1 cellular context compared by ENCODE assay signal in the genomic region with DNA sequence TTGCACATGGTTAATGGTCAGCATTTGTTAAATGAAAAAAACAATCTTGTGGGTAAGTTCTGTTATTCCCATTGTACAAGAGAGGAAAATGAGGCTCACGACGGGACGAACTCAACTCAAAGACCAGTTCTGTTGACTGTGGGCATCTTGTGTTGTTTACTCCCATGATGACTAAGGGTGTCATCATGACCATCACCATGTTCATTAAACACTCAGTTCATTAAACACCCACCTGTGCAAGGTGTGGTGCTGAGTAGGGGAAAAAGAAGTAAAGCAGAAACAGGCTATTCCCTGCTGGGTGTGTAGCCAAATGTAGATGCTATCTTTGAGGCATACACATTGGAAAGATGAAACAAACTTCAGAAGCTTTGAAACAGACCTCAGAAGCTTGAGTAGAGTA.
TF ChIP-seq lines count a peak whose summit lies in the region.

No MANE protein-coding gene starts in this region.

TF ChIP-seq in GM23338, 12 proteins besides CTCF, POLR2A, EP300 and RAD21 (continued from another document):
- TF ChIP-seq, protein P1, sequence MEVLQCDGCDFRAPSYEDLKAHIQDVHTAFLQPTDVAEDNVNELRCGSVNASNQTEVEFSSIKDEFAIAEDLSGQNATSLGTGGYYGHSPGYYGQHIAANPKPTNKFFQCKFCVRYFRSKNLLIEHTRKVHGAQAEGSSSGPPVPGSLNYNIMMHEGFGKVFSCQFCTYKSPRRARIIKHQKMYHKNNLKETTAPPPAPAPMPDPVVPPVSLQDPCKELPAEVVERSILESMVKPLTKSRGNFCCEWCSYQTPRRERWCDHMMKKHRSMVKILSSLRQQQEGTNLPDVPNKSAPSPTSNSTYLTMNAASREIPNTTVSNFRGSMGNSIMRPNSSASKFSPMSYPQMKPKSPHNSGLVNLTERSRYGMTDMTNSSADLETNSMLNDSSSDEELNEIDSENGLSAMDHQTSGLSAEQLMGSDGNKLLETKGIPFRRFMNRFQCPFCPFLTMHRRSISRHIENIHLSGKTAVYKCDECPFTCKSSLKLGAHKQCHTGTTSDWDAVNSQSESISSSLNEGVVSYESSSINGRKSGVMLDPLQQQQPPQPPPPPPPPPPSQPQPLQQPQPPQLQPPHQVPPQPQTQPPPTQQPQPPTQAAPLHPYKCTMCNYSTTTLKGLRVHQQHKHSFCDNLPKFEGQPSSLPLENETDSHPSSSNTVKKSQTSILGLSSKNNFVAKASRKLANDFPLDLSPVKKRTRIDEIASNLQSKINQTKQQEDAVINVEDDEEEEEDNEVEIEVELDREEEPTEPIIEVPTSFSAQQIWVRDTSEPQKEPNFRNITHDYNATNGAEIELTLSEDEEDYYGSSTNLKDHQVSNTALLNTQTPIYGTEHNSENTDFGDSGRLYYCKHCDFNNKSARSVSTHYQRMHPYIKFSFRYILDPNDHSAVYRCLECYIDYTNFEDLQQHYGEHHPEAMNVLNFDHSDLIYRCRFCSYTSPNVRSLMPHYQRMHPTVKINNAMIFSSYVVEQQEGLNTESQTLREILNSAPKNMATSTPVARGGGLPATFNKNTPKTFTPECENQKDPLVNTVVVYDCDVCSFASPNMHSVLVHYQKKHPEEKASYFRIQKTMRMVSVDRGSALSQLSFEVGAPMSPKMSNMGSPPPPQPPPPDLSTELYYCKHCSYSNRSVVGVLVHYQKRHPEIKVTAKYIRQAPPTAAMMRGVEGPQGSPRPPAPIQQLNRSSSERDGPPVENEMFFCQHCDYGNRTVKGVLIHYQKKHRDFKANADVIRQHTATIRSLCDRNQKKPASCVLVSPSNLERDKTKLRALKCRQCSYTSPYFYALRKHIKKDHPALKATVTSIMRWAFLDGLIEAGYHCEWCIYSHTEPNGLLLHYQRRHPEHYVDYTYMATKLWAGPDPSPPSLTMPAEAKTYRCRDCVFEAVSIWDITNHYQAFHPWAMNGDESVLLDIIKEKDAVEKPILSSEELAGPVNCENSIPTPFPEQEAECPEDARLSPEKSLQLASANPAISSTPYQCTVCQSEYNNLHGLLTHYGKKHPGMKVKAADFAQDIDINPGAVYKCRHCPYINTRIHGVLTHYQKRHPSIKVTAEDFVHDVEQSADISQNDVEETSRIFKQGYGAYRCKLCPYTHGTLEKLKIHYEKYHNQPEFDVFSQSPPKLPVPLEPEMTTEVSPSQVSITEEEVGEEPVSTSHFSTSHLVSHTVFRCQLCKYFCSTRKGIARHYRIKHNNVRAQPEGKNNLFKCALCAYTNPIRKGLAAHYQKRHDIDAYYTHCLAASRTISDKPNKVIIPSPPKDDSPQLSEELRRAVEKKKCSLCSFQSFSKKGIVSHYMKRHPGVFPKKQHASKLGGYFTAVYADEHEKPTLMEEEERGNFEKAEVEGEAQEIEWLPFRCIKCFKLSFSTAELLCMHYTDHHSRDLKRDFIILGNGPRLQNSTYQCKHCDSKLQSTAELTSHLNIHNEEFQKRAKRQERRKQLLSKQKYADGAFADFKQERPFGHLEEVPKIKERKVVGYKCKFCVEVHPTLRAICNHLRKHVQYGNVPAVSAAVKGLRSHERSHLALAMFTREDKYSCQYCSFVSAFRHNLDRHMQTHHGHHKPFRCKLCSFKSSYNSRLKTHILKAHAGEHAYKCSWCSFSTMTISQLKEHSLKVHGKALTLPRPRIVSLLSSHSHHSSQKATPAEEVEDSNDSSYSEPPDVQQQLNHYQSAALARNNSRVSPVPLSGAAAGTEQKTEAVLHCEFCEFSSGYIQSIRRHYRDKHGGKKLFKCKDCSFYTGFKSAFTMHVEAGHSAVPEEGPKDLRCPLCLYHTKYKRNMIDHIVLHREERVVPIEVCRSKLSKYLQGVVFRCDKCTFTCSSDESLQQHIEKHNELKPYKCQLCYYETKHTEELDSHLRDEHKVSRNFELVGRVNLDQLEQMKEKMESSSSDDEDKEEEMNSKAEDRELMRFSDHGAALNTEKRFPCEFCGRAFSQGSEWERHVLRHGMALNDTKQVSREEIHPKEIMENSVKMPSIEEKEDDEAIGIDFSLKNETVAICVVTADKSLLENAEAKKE (CRISPR knock-in tag; IDR thresholded peaks at IDR 0.05) = no peak
- TF ChIP-seq JUNB (IDR thresholded peaks at IDR 0.05; ENCODE audit: unreplicated experiment) = no peak
- no peak for TF ChIP-seq STAT1 (IDR thresholded peaks at IDR 0.05; ENCODE audit: unreplicated experiment)
- TF ChIP-seq, protein P2, sequence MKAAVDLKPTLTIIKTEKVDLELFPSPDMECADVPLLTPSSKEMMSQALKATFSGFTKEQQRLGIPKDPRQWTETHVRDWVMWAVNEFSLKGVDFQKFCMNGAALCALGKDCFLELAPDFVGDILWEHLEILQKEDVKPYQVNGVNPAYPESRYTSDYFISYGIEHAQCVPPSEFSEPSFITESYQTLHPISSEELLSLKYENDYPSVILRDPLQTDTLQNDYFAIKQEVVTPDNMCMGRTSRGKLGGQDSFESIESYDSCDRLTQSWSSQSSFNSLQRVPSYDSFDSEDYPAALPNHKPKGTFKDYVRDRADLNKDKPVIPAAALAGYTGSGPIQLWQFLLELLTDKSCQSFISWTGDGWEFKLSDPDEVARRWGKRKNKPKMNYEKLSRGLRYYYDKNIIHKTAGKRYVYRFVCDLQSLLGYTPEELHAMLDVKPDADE (IDR thresholded peaks at IDR 0.05) = no peak
- TF ChIP-seq EZH2phosphoT487 (IDR thresholded peaks at IDR 0.05; ENCODE audit: unreplicated experiment) = no peak
- TF ChIP-seq, protein P3, sequence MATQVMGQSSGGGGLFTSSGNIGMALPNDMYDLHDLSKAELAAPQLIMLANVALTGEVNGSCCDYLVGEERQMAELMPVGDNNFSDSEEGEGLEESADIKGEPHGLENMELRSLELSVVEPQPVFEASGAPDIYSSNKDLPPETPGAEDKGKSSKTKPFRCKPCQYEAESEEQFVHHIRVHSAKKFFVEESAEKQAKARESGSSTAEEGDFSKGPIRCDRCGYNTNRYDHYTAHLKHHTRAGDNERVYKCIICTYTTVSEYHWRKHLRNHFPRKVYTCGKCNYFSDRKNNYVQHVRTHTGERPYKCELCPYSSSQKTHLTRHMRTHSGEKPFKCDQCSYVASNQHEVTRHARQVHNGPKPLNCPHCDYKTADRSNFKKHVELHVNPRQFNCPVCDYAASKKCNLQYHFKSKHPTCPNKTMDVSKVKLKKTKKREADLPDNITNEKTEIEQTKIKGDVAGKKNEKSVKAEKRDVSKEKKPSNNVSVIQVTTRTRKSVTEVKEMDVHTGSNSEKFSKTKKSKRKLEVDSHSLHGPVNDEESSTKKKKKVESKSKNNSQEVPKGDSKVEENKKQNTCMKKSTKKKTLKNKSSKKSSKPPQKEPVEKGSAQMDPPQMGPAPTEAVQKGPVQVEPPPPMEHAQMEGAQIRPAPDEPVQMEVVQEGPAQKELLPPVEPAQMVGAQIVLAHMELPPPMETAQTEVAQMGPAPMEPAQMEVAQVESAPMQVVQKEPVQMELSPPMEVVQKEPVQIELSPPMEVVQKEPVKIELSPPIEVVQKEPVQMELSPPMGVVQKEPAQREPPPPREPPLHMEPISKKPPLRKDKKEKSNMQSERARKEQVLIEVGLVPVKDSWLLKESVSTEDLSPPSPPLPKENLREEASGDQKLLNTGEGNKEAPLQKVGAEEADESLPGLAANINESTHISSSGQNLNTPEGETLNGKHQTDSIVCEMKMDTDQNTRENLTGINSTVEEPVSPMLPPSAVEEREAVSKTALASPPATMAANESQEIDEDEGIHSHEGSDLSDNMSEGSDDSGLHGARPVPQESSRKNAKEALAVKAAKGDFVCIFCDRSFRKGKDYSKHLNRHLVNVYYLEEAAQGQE (IDR thresholded peaks at IDR 0.05; ENCODE audit: unreplicated experiment) = no peak
